ENCODE assay signal across 10 cellular contexts in genomic region chr1:9714257-9714718, GRCh38.
DNase-seq lines count a peak whose midpoint lies in the region; ATAC-seq and TF ChIP-seq lines count a peak whose summit lies in the region.
"Had no signal": no experiment of that assay in that cellular context is flagged by ENCODE, and none has a peak within 500 bp of the region (broad histone marks: within the 10 kb centered on the region; RNA-seq: fewer than 3 reads in every experiment).

No MANE protein-coding gene starts in this region.

- no peaks in the 10 kb centered on the region for H3K79me2 ChIP-seq in HCT116 (ENCODE audit: insufficient read depth, low read length)

- BruUV-seq in HCT116 (replicated peaks; lab: Mats Ljungman, UMichigan) (no TSS peak), Calu3 (replicated peaks; lab: Mats Ljungman, UMichigan) (no TSS peak)

- H3K9me2 ChIP-seq in HCT116 (ENCODE audit: insufficient read depth) = no peaks in the 10 kb centered on the region

- CTCF ChIA-PET in HCT116 (lab: Charles Lee) = no interaction called here
- CTCF ChIA-PET in Calu3 (lab: Charles Lee) = no interaction called here

- peaks cover 7 to 13% of the 10 kb centered on the region in 2 experiments for H3K4me1 ChIP-seq in HCT116 (ENCODE audit: control insufficient read depth in 1 of 2, insufficient read depth in 2 of 2, low read length in 2 of 2)

- H3K27me3 Mint-ChIP-seq in activated naive CD4-positive, alpha-beta T cell treated with anti-CD3 and anti-CD28 coated beads, Interleukin-2, amount 50 U/mL, for 24 hours = no peaks in the 10 kb centered on the region
- H3K27me3 Mint-ChIP-seq in naive B cell = no peaks in the 10 kb centered on the region
- H3K27me3 Mint-ChIP-seq in Calu3 (ENCODE audit: unreplicated experiment) = no peaks in the 10 kb centered on the region

- H3K4me2 ChIP-seq in HCT116 (ENCODE audit: low read length) = no peak overlapping the region

- RAD21 ChIA-PET in HCT116 (lab: Charles Lee; ENCODE audit: low non-redundant PET in 1 of 2, low total read pairs in 2 of 2, uncharacterized antibody in 2 of 2, unreplicated experiment in 2 of 2) = no interaction called here

- DNase-seq in HCT116 (ENCODE audit: low read depth, low spot score) (no peak), SW480 (ENCODE audit: low spot score) (peak; percentile 29), naive B cell (no peak), CD1c-positive myeloid dendritic cell (ENCODE audit: extremely low spot score) (no peak), Calu3 (no peak)
- DNase-seq: DMS79 treated with DMSO at 0.1 percent for 48 hours; Kasumi-1; stimulated activated CD4-positive, alpha-beta T cell treated with anti-CD3 and anti-CD28 coated beads, Interleukin-1b, Interleukin-23, amount 100 ng/mL, for 48 hours had no signal

- TF ChIP-seq RAD21 in HCT116 (IDR thresholded peaks at IDR 0.05; ENCODE audit: low read depth) = no peak

- H3K9ac ChIP-seq in HCT116 (ENCODE audit: low read length) = no peak overlapping the region

- ATAC-seq in HCT116 = 0 out of 2 replicates have a peak, but pooled peaks have one; percentile 26
- peak; percentile 13 to 36 for ATAC-seq in naive B cell (ENCODE audit: low read depth in 2 of 2)
- no peak for ATAC-seq in GM19452 (IDR thresholded peaks at IDR 0.05; ENCODE audit: unreplicated experiment)

- no peak overlapping the region for H2AFZ ChIP-seq in HCT116 (ENCODE audit: low read depth, low read length, poor library complexity, severe bottlenecking)

- no peak for TF ChIP-seq CTCF in HCT116 (IDR thresholded peaks at IDR 0.05 in 2 of 3, conservative IDR thresholded peaks at IDR 0.05 in 1 of 3; ENCODE audit: borderline replicate concordance in 1 of 3, insufficient read depth in 1 of 3, low read depth in 2 of 3, low read length in 2 of 3)
- no peak for TF ChIP-seq CTCF in Calu3 (IDR thresholded peaks at IDR 0.05; ENCODE audit: unreplicated experiment)

- H3K36me3 Mint-ChIP-seq in activated naive CD4-positive, alpha-beta T cell treated with anti-CD3 and anti-CD28 coated beads, Interleukin-2, amount 50 U/mL, for 24 hours = peaks cover 15% of the 10 kb centered on the region
- H3K36me3 Mint-ChIP-seq in naive B cell (peaks cover 7 to 17% of the 10 kb centered on the region in 2 donors), Calu3 (ENCODE audit: insufficient read depth, unreplicated experiment) (peaks cover 3% of the 10 kb centered on the region)

- no peaks in the 10 kb centered on the region for H3K27me3 ChIP-seq in HCT116 (ENCODE audit: insufficient read depth, low read length)

- no peak overlapping the region for H3K27ac ChIP-seq in HCT116 (ENCODE audit: low read depth, low read length)

- H3K4me3 ChIP-seq in HCT116 (replicated peaks in 1 of 2; ENCODE audit: low read depth in 1 of 2, low read length in 2 of 2) = no peak overlapping the region

- H4K20me1 ChIP-seq in HCT116 (ENCODE audit: insufficient read depth) = no peaks in the 10 kb centered on the region

- H3K36me3 ChIP-seq in HCT116 (ENCODE audit: control insufficient read depth in 1 of 2, insufficient read depth in 2 of 2, low read length in 2 of 2) = no peaks in the 10 kb centered on the region

- H3K9me3 Mint-ChIP-seq in activated naive CD4-positive, alpha-beta T cell treated with anti-CD3 and anti-CD28 coated beads, Interleukin-2, amount 50 U/mL, for 24 hours = no peaks in the 10 kb centered on the region
- H3K9me3 Mint-ChIP-seq in naive B cell (no peaks in the 10 kb centered on the region), Calu3 (ENCODE audit: low read depth, unreplicated experiment) (no peaks in the 10 kb centered on the region)

- H3K27ac Mint-ChIP-seq in activated naive CD4-positive, alpha-beta T cell treated with anti-CD3 and anti-CD28 coated beads, Interleukin-2, amount 50 U/mL, for 24 hours = peak overlapping the region; percentile 77
- H3K27ac Mint-ChIP-seq in naive B cell (peak overlapping the region; percentile 30 to 89 (median 77)), Calu3 (ENCODE audit: unreplicated experiment) (no peak overlapping the region)

- peak overlapping the region; percentile 24 for H3K4me3 Mint-ChIP-seq in activated naive CD4-positive, alpha-beta T cell treated with anti-CD3 and anti-CD28 coated beads, Interleukin-2, amount 50 U/mL, for 24 hours
- H3K4me3 Mint-ChIP-seq in naive B cell (peak overlapping the region in 5 of 8 donors; percentile 3 to 70 (median 37)), Calu3 (ENCODE audit: low read depth, unreplicated experiment) (no peak overlapping the region)

- no peak for TF ChIP-seq POLR2A in HCT116 (IDR thresholded peaks at IDR 0.05; ENCODE audit: borderline replicate concordance, extremely low read depth, insufficient read depth, insufficient read length)

- POLR2A ChIA-PET in HCT116 (lab: Charles Lee) = no interaction called here

- intact Hi-C loops in HCT116 (cut with micrococcal nuclease) (no loop called here), Calu3 (cut with micrococcal nuclease; ENCODE audit: unreplicated experiment) (no loop called here)

- H3K4me1 Mint-ChIP-seq in activated naive CD4-positive, alpha-beta T cell treated with anti-CD3 and anti-CD28 coated beads, Interleukin-2, amount 50 U/mL, for 24 hours = peaks cover 78% of the 10 kb centered on the region
- H3K4me1 Mint-ChIP-seq in naive B cell (peaks cover 30 to 48% (median 31%) of the 10 kb centered on the region in 3 donors), Calu3 (ENCODE audit: low read depth, unreplicated experiment) (no peaks in the 10 kb centered on the region)

- no peaks in the 10 kb centered on the region for H3K9me3 ChIP-seq in HCT116 (ENCODE audit: control insufficient read depth in 1 of 2, insufficient read depth in 1 of 2, low read depth in 1 of 2, low read length in 2 of 2)

TF ChIP-seq in HCT116, 20 proteins besides CTCF, POLR2A, EP300 and RAD21:
- TF ChIP-seq MAX (IDR thresholded peaks at IDR 0.05) = no peak
- no peak for TF ChIP-seq EGR1 (IDR thresholded peaks at IDR 0.05; ENCODE audit: low read depth)
- TF ChIP-seq ZBTB33 (IDR thresholded peaks at IDR 0.05; ENCODE audit: extremely low read depth, insufficient replicate concordance, low read length) = no peak
- TF ChIP-seq ZNF274 (IDR thresholded peaks at IDR 0.05; ENCODE audit: low read depth, low read length) = no peak
- TF ChIP-seq SRF (IDR thresholded peaks at IDR 0.05; ENCODE audit: low read depth) = no peak
- TF ChIP-seq ZFX (IDR thresholded peaks at IDR 0.05) = no peak
- no peak for TF ChIP-seq POLR2AphosphoS5 (IDR thresholded peaks at IDR 0.05; ENCODE audit: low read depth, low read length)
- no peak for TF ChIP-seq REST (IDR thresholded peaks at IDR 0.05; ENCODE audit: low read depth)
- no peak for TF ChIP-seq YY1 (IDR thresholded peaks at IDR 0.05; ENCODE audit: extremely low read depth, insufficient replicate concordance, low read depth, low read length)
- no peak for TF ChIP-seq CEBPB (IDR thresholded peaks at IDR 0.05; ENCODE audit: low read depth)
- no peak for TF ChIP-seq FOSL1 (IDR thresholded peaks at IDR 0.05; ENCODE audit: low read depth)
- no peak for TF ChIP-seq SIN3A (IDR thresholded peaks at IDR 0.05; ENCODE audit: low read depth)
- TF ChIP-seq EZH2 (IDR thresholded peaks at IDR 0.05) = no peak
- no peak for TF ChIP-seq EZH2phosphoT487 (IDR thresholded peaks at IDR 0.05; ENCODE audit: borderline replicate concordance)
